ENCODE assay signal across 8 cellular contexts in the genomic region with DNA sequence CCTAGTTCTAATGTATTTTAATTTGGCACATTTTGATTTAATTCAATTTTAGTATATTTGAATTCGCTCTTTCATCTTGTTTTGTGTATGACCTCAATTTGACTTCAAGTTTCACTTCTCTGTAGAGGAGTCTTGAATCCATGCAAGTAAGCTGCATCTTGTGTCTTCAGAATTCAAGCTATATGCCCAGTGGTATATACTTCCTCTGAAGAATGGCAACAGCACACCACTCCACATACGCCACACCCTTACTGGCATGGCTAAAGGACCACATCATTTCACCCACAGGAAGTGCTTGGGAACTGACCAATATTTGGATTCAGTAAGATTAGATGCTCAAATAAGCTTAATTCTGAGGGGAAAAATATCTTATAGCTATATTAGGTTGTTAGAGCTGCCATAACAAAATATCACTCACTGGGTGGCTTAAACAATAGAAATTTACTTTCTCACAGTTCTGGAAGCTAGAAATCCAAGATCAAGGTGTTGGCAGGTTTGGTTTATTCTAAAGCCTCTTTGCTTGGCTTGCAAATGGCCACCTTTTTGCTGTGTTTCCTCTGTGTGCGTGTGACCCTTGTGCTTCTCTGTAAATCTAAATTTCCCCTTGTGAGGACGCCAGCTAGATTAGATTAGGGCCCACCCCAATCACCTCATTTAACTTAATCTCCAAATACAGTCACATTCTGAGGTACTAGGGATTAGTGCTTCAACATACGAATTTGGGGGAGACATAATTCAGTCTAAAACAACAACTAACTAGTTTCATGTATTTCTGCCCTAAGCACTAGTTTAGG. TPM values are rescaled to one million over a fixed set of nuclear protein-coding genes. Genes with fewer than 3 reads are reported as not detected.
A peak's percentile ranks its signal among the peaks of the same experiment; 100 is the strongest.
DNase-seq lines count a peak whose midpoint lies in the region; ATAC-seq and TF ChIP-seq lines count a peak whose summit lies in the region.

No MANE protein-coding gene starts in this region.

- H3K4me1 Mint-ChIP-seq in CD4-positive, CD25-positive, alpha-beta regulatory T cell: peaks cover 42 to 78% (median 69%) of the 10 kb centered on the region in 4 donors
- H3K4me1 Mint-ChIP-seq in endodermal cell: peaks cover 28% of the 10 kb centered on the region

- H3K9me3 Mint-ChIP-seq in CD4-positive, CD25-positive, alpha-beta regulatory T cell: peaks cover 0 to 2% (median 0%) of the 10 kb centered on the region in 7 donors
- no peaks in the 10 kb centered on the region for H3K9me3 Mint-ChIP-seq in endodermal cell

- DNase-seq in CD4-positive, CD25-positive, alpha-beta regulatory T cell: peak in 2 of 3 donors; percentile 20 to 27
- DNase-seq in NCI-H69 (lab: John Stamatoyannopoulos, UW) (peak; percentile 34), endodermal cell (no peak), NCI-H2107 treated with DMSO at 0.1 percent for 48 hours (lab: John Stamatoyannopoulos, UW; ENCODE audit: unreplicated experiment) (no peak), AG08395 (ENCODE audit: low spot score) (no peak), NCI-H748 (lab: John Stamatoyannopoulos, UW; ENCODE audit: unreplicated experiment) (no peak), NCI-H1436 (lab: John Stamatoyannopoulos, UW) (no peak)

- WGBS in endodermal cell (ENCODE audit: insufficient coverage in 1 of 2, insufficient read length in 1 of 2), 2 experiments: 86 to 89% methylated on average over 4 to 5 of the region's 5 CpGs

- H3K4me1 ChIP-seq in CD4-positive, CD25-positive, alpha-beta regulatory T cell (ENCODE audit: control insufficient read depth, insufficient read depth, low read length, poor library complexity, severe bottlenecking): peaks cover 78% of the 10 kb centered on the region
- peaks cover 7% of the 10 kb centered on the region for H3K4me1 ChIP-seq in endodermal cell (ENCODE audit: control insufficient read depth, insufficient read depth, low read length)

- H3K27ac ChIP-seq in CD4-positive, CD25-positive, alpha-beta regulatory T cell (ENCODE audit: insufficient read depth, low read length, poor library complexity, severe bottlenecking): peak overlapping the region; percentile 91
- H3K27ac ChIP-seq in endodermal cell (ENCODE audit: low read depth, low read length): no peak overlapping the region

- H3K9ac ChIP-seq in endodermal cell (ENCODE audit: extremely low read depth, low read length, poor library complexity, severe bottlenecking): no peak overlapping the region

- peak overlapping the region; percentile 92 to 100 (median 98) for H3K4me3 Mint-ChIP-seq in CD4-positive, CD25-positive, alpha-beta regulatory T cell
- no peak overlapping the region for H3K4me3 Mint-ChIP-seq in endodermal cell

- H3K9me3 ChIP-seq in CD4-positive, CD25-positive, alpha-beta regulatory T cell (ENCODE audit: control insufficient read depth in 2 of 2, low read length in 2 of 2): no peaks in the 10 kb centered on the region
- no peaks in the 10 kb centered on the region for H3K9me3 ChIP-seq in endodermal cell (ENCODE audit: control insufficient read depth, low read length)

- H3K27ac Mint-ChIP-seq in CD4-positive, CD25-positive, alpha-beta regulatory T cell: peak overlapping the region; percentile 98 to 100 (median 98)
- H3K27ac Mint-ChIP-seq in endodermal cell: peak overlapping the region; percentile 59

- peaks cover 5% of the 10 kb centered on the region for H3K36me3 Mint-ChIP-seq in CD4-positive, CD25-positive, alpha-beta regulatory T cell
- H3K36me3 Mint-ChIP-seq in endodermal cell (ENCODE audit: low read depth): peaks cover 11% of the 10 kb centered on the region

- H3K36me3 ChIP-seq in CD4-positive, CD25-positive, alpha-beta regulatory T cell (ENCODE audit: control insufficient read depth, insufficient read depth, low read length): no peaks in the 10 kb centered on the region
- H3K36me3 ChIP-seq in endodermal cell (ENCODE audit: control insufficient read depth, insufficient read depth, low read length): no peaks in the 10 kb centered on the region

- H3K4me3 ChIP-seq in CD4-positive, CD25-positive, alpha-beta regulatory T cell (ENCODE audit: low read depth, low read length): peak overlapping the region; percentile 94
- peak overlapping the region; percentile 37 for H3K4me3 ChIP-seq in endodermal cell (ENCODE audit: low read length)

- no peak for TF ChIP-seq CTCF in endodermal cell (conservative IDR thresholded peaks at IDR 0.05)

- ATAC-seq in CD4-positive, CD25-positive, alpha-beta regulatory T cell (ENCODE audit: low read depth in 2 of 2): no peak
- peak; percentile 17 for ATAC-seq in GM21390 (IDR thresholded peaks at IDR 0.05; ENCODE audit: unreplicated experiment)

- H3K27me3 Mint-ChIP-seq in CD4-positive, CD25-positive, alpha-beta regulatory T cell: peaks cover 12% of the 10 kb centered on the region
- no peaks in the 10 kb centered on the region for H3K27me3 Mint-ChIP-seq in endodermal cell (ENCODE audit: insufficient read depth)

- H3K27me3 ChIP-seq in CD4-positive, CD25-positive, alpha-beta regulatory T cell (ENCODE audit: control insufficient read depth, insufficient read depth, low read length): no peaks in the 10 kb centered on the region
- H3K27me3 ChIP-seq in endodermal cell (ENCODE audit: control insufficient read depth, insufficient read depth, low read length, poor library complexity, severe bottlenecking): no peaks in the 10 kb centered on the region

RNA-seq across cellular contexts. Expression of a gene that starts 2.8 kb away (rescaled TPM):
- total RNA-seq in CD4-positive, CD25-positive, alpha-beta regulatory T cell: 30.2 TPM
- 10 to 100 TPM; 69.7 to 81.8 (median 71.8) TPM for polyA plus RNA-seq in CD4-positive, CD25-positive, alpha-beta regulatory T cell
- 10 to 100 TPM; 44.5 to 54.9 TPM for total RNA-seq in endodermal cell
- 33.6 TPM for polyA plus RNA-seq in endodermal cell (2013, experiment 1 of 2)
- polyA plus RNA-seq in endodermal cell (2013, experiment 2 of 2): 34.8 TPM

RNA-seq across cellular contexts. Expression of a gene that starts 43.8 kb away (rescaled TPM):
- 57.3 TPM for total RNA-seq in CD4-positive, CD25-positive, alpha-beta regulatory T cell
- 10 to 100 TPM; 18.5 to 24.2 (median 20.5) TPM for polyA plus RNA-seq in CD4-positive, CD25-positive, alpha-beta regulatory T cell
- 10 to 100 TPM; 17.8 to 21.2 TPM for total RNA-seq in endodermal cell
- polyA plus RNA-seq in endodermal cell (2013, experiment 1 of 2): 12.3 TPM
- 11.7 TPM for polyA plus RNA-seq in endodermal cell (2013, experiment 2 of 2)

Comparison
In these comparisons a context has a peak if more than half of its experiments do, and no peak if none do; other contexts are left out.
1. DNase-seq: peak in CD4-positive, CD25-positive, alpha-beta regulatory T cell (2 of 3) and NCI-H69 (single experiment); none in endodermal cell (single experiment), NCI-H2107 treated with DMSO at 0.1 percent for 48 hours (single experiment), AG08395 (single experiment), NCI-H748 (single experiment) and NCI-H1436 (single experiment).